29 cellular contexts compared by ENCODE assay signal in the genomic region with DNA sequence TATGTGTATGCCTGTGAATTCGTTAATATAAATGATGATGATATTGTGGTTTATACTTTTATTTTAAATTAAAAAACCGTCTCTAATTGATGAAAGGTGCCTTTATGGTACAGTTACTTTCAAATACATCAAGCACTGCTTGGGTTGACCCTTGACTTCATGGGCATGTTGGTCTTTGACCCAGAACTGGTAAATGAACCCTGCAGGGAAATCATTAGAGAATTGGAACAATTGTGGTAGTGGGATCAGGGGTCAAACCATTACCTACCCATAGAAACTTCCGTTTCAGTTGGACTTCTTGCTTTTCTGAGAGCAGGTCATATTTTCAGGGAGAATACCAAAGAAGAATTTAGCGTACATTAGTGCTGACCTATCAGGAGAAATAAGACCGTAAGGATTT.
"Had no signal": no experiment of that assay in that cellular context is flagged by ENCODE, and none has a peak within 500 bp of the region (broad histone marks: within the 10 kb centered on the region; RNA-seq: fewer than 3 reads in every experiment).

No MANE protein-coding gene starts in this region.

- H3K4me3 Mint-ChIP-seq: stimulated activated effector memory CD8-positive, alpha-beta T cell treated with anti-CD3 and anti-CD28 coated beads, Interleukin-12 subunit alpha, Interleukin-12 subunit beta, amount 100 ng/mL, for 72 hours; stimulated activated memory B cell treated with anti-CD40 and anti-IgM and Interleukin-4, amounts not matched to agents 10 μg/mL and 1 μg/mL and 100 μg/mL, for 72 hours; stimulated activated naive B cell treated with anti-CD40 and anti-IgM and Interleukin-4, amounts not matched to agents 10 μg/mL and 1 μg/mL and 100 μg/mL, for 72 hours; stimulated activated naive CD8-positive, alpha-beta T cell treated with anti-CD3 and anti-CD28 coated beads, Interleukin-15, amount 100 ng/mL, for 72 hours; stimulated activated naive CD8-positive, alpha-beta T cell treated with anti-CD3 and anti-CD28 coated beads, Interleukin-15, Interleukin-2, amounts not matched to agents 100 ng/mL and 50 ng/mL, for 24 hours; type B pancreatic cell had no signal

- H3K36me3 ChIP-seq: stomach, suprapubic skin, thoracic aorta, thyroid gland, tibial artery, tibial nerve, transverse colon, upper lobe of left lung, upper lobe of right lung, uterus, vagina had no signal

- H3K27ac ChIP-seq: stomach, suprapubic skin, testis, thoracic aorta, thyroid gland, tibial artery, tibial nerve, transverse colon, upper lobe of left lung, upper lobe of right lung, uterus, vagina had no signal

- H3K27ac Mint-ChIP-seq: stimulated activated effector memory CD8-positive, alpha-beta T cell treated with anti-CD3 and anti-CD28 coated beads, Interleukin-12 subunit alpha, Interleukin-12 subunit beta, amount 100 ng/mL, for 72 hours; stimulated activated naive B cell treated with anti-CD40 and anti-IgM and Interleukin-4, amounts not matched to agents 10 μg/mL and 1 μg/mL and 100 μg/mL, for 72 hours; stimulated activated naive CD8-positive, alpha-beta T cell treated with anti-CD3 and anti-CD28 coated beads, Interleukin-15, Interleukin-2, amounts not matched to agents 100 ng/mL and 50 ng/mL, for 24 hours; type B pancreatic cell had no signal

- H3K9me3 ChIP-seq: stomach, suprapubic skin, testis, thoracic aorta, thyroid gland, tibial artery, tibial nerve, transverse colon, upper lobe of left lung, upper lobe of right lung, uterus, vagina had no signal

- DNase-seq: stimulated activated CD4-positive, alpha-beta T cell treated with anti-CD3 and anti-CD28 coated beads, Interleukin-2, amount 100 ng/mL, for 48 hours; stimulated activated CD4-positive, alpha-beta T cell treated with anti-CD3 and anti-CD28 coated beads, Interleukin-4, amount 100 ng/mL, for 1 hour; stimulated activated CD4-positive, alpha-beta T cell treated with anti-CD3 and anti-CD28 coated beads, Interleukin-4, amount 100 ng/mL, for 24 hours; stimulated activated CD4-positive, alpha-beta T cell treated with anti-CD3 and anti-CD28 coated beads, Interleukin-4, amount 100 ng/mL, for 4 hours; stimulated activated CD8-positive, alpha-beta memory T cell treated with anti-CD3 and anti-CD28 coated beads, Interleukin-4, amount 100 ng/mL, for 48 hours; stimulated activated naive B cell treated with anti-CD40 and anti-IgM and Interleukin-4, amounts not matched to agents 10 μg/mL and 1 μg/mL and 100 μg/mL, for 72 hours; stimulated activated naive CD4-positive, alpha-beta T cell; stimulated activated naive CD4-positive, alpha-beta T cell treated with Interleukin-2 at 50 U/mL for 16 hours; stimulated activated naive CD8-positive, alpha-beta T cell treated with anti-CD3 and anti-CD28 coated beads, Interleukin-15, amount 100 ng/mL, for 72 hours; stimulated activated naive CD8-positive, alpha-beta T cell treated with anti-CD3 and anti-CD28 coated beads, Interleukin-15, Interleukin-2, amounts not matched to agents 100 U/mL and 50 U/mL, for 24 hours; stomach; substantia nigra; testis; thyroid gland; tibial artery; transverse colon; trophoblast cell; upper lobe of left lung; upper lobe of right lung; uterus had no signal

- H3K36me3 Mint-ChIP-seq: stimulated activated effector memory CD8-positive, alpha-beta T cell treated with anti-CD3 and anti-CD28 coated beads, Interleukin-12 subunit alpha, Interleukin-12 subunit beta, amount 100 ng/mL, for 72 hours; type B pancreatic cell had no signal

- H3K27me3 ChIP-seq: stomach, suprapubic skin, testis, thyroid gland, tibial artery, tibial nerve, transverse colon, upper lobe of left lung, upper lobe of right lung, uterus, vagina had no signal

- ATAC-seq: stimulated activated effector memory CD8-positive, alpha-beta T cell treated with anti-CD3 and anti-CD28 coated beads, Interleukin-12 subunit alpha, Interleukin-12 subunit beta, amount 100 ng/mL, for 72 hours; stimulated activated memory B cell treated with anti-CD40 and anti-IgM and Interleukin-4, amounts not matched to agents 10 μg/mL and 1 μg/mL and 100 μg/mL, for 72 hours; stimulated activated naive B cell treated with anti-CD40 and anti-IgM and Interleukin-4, amounts not matched to agents 10 μg/mL and 1 μg/mL and 100 μg/mL, for 72 hours; stimulated activated naive CD8-positive, alpha-beta T cell treated with anti-CD3 and anti-CD28 coated beads, Interleukin-15, amount 100 ng/mL, for 72 hours; stimulated activated naive CD8-positive, alpha-beta T cell treated with anti-CD3 and anti-CD28 coated beads, Interleukin-15, Interleukin-2, amounts not matched to agents 100 U/mL and 50 U/mL, for 24 hours had no signal

- H3K27me3 Mint-ChIP-seq: stimulated activated memory B cell treated with anti-CD40 and anti-IgM and Interleukin-4, amounts not matched to agents 10 μg/mL and 1 μg/mL and 100 μg/mL, for 72 hours; stimulated activated naive B cell treated with anti-CD40 and anti-IgM and Interleukin-4, amounts not matched to agents 10 μg/mL and 1 μg/mL and 100 μg/mL, for 72 hours; stimulated activated naive CD8-positive, alpha-beta T cell treated with anti-CD3 and anti-CD28 coated beads, Interleukin-15, amount 100 ng/mL, for 72 hours; stimulated activated naive CD8-positive, alpha-beta T cell treated with anti-CD3 and anti-CD28 coated beads, Interleukin-15, Interleukin-2, amounts not matched to agents 100 ng/mL and 50 ng/mL, for 24 hours; type B pancreatic cell had no signal

- H3K9me3 Mint-ChIP-seq: stimulated activated effector memory CD8-positive, alpha-beta T cell treated with anti-CD3 and anti-CD28 coated beads, Interleukin-12 subunit alpha, Interleukin-12 subunit beta, amount 100 ng/mL, for 72 hours; stimulated activated memory B cell treated with anti-CD40 and anti-IgM and Interleukin-4, amounts not matched to agents 10 μg/mL and 1 μg/mL and 100 μg/mL, for 72 hours; stimulated activated naive B cell treated with anti-CD40 and anti-IgM and Interleukin-4, amounts not matched to agents 10 μg/mL and 1 μg/mL and 100 μg/mL, for 72 hours; stimulated activated naive CD8-positive, alpha-beta T cell treated with anti-CD3 and anti-CD28 coated beads, Interleukin-15, amount 100 ng/mL, for 72 hours; stimulated activated naive CD8-positive, alpha-beta T cell treated with anti-CD3 and anti-CD28 coated beads, Interleukin-15, Interleukin-2, amounts not matched to agents 100 ng/mL and 50 ng/mL, for 24 hours; type B pancreatic cell had no signal

- H3K4me1 ChIP-seq: testis had no signal

- H3K4me3 ChIP-seq: stomach, suprapubic skin, testis, thoracic aorta, thyroid gland, tibial artery, tibial nerve, transverse colon, upper lobe of left lung, upper lobe of right lung, uterus, vagina had no signal

- FAIRE-seq: urothelium cell line had no signal
